In the genomic region with DNA sequence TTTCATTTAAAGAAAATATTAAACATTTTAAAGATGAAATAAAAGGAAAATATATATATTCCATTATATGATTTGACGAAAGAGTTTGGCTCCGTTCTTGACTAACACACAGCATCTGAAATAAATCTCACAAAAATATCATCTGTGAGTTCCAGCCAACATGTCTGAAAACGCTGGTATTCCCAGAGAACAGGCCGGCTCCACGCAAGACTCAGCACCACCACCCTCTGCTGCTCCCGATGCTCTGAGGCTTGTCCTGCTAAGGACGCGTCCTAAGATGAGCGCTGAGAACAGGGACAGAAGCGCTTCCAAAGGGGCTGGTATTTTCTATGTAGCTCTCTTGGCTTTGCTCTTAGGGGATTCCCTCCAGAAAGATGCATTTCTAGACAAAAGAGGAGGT, we compare ENCODE assay signal across 27 cellular contexts.
"Had no signal": no experiment of that assay in that cellular context is flagged by ENCODE, and none has a peak within 500 bp of the region (broad histone marks: within the 10 kb centered on the region; RNA-seq: fewer than 3 reads in every experiment).

No MANE protein-coding gene starts in this region.

- H3K36me3 ChIP-seq: stomach, suprapubic skin, thoracic aorta, thyroid gland, tibial artery, tibial nerve, transverse colon, upper lobe of left lung, uterus, vagina had no signal

- DNase-seq: stimulated activated CD4-positive, alpha-beta T cell treated with anti-CD3 and anti-CD28 coated beads, Interleukin-2, amount 100 ng/mL, for 48 hours; stimulated activated CD4-positive, alpha-beta T cell treated with anti-CD3 and anti-CD28 coated beads, Interleukin-4, amount 100 ng/mL, for 1 hour; stimulated activated CD4-positive, alpha-beta T cell treated with anti-CD3 and anti-CD28 coated beads, Interleukin-4, amount 100 ng/mL, for 24 hours; stimulated activated CD4-positive, alpha-beta T cell treated with anti-CD3 and anti-CD28 coated beads, Interleukin-4, amount 100 ng/mL, for 4 hours; stimulated activated CD8-positive, alpha-beta memory T cell treated with anti-CD3 and anti-CD28 coated beads, Interleukin-4, amount 100 ng/mL, for 48 hours; stimulated activated naive B cell treated with anti-CD40 and anti-IgM and Interleukin-4, amounts not matched to agents 10 μg/mL and 1 μg/mL and 100 μg/mL, for 72 hours; stimulated activated naive CD4-positive, alpha-beta T cell; stimulated activated naive CD4-positive, alpha-beta T cell treated with Interleukin-2 at 50 U/mL for 16 hours; stimulated activated naive CD8-positive, alpha-beta T cell treated with anti-CD3 and anti-CD28 coated beads, Interleukin-15, amount 100 ng/mL, for 72 hours; stimulated activated naive CD8-positive, alpha-beta T cell treated with anti-CD3 and anti-CD28 coated beads, Interleukin-15, Interleukin-2, amounts not matched to agents 100 U/mL and 50 U/mL, for 24 hours; stomach; substantia nigra; testis; thyroid gland; tibial artery; transverse colon; trophoblast cell; upper lobe of left lung; uterus had no signal

- H3K27ac ChIP-seq: stomach, suprapubic skin, testis, thoracic aorta, thyroid gland, tibial artery, tibial nerve, transverse colon, upper lobe of left lung, uterus, vagina had no signal

- H3K27ac Mint-ChIP-seq: stimulated activated effector memory CD8-positive, alpha-beta T cell treated with anti-CD3 and anti-CD28 coated beads, Interleukin-12 subunit alpha, Interleukin-12 subunit beta, amount 100 ng/mL, for 72 hours; stimulated activated memory B cell treated with anti-CD40 and anti-IgM and Interleukin-4, amounts not matched to agents 10 μg/mL and 1 μg/mL and 100 μg/mL, for 72 hours; stimulated activated naive B cell treated with anti-CD40 and anti-IgM and Interleukin-4, amounts not matched to agents 10 μg/mL and 1 μg/mL and 100 μg/mL, for 72 hours; stimulated activated naive CD8-positive, alpha-beta T cell treated with anti-CD3 and anti-CD28 coated beads, Interleukin-15, amount 100 ng/mL, for 72 hours; stimulated activated naive CD8-positive, alpha-beta T cell treated with anti-CD3 and anti-CD28 coated beads, Interleukin-15, Interleukin-2, amounts not matched to agents 100 ng/mL and 50 ng/mL, for 24 hours; type B pancreatic cell had no signal

- H3K36me3 Mint-ChIP-seq: stimulated activated effector memory CD8-positive, alpha-beta T cell treated with anti-CD3 and anti-CD28 coated beads, Interleukin-12 subunit alpha, Interleukin-12 subunit beta, amount 100 ng/mL, for 72 hours; stimulated activated memory B cell treated with anti-CD40 and anti-IgM and Interleukin-4, amounts not matched to agents 10 μg/mL and 1 μg/mL and 100 μg/mL, for 72 hours; stimulated activated naive B cell treated with anti-CD40 and anti-IgM and Interleukin-4, amounts not matched to agents 10 μg/mL and 1 μg/mL and 100 μg/mL, for 72 hours; type B pancreatic cell had no signal

- H3K4me1 ChIP-seq: suprapubic skin, testis, thyroid gland, uterus had no signal

- ATAC-seq: stimulated activated effector memory CD8-positive, alpha-beta T cell treated with anti-CD3 and anti-CD28 coated beads, Interleukin-12 subunit alpha, Interleukin-12 subunit beta, amount 100 ng/mL, for 72 hours; stimulated activated memory B cell treated with anti-CD40 and anti-IgM and Interleukin-4, amounts not matched to agents 10 μg/mL and 1 μg/mL and 100 μg/mL, for 72 hours; stimulated activated naive B cell treated with anti-CD40 and anti-IgM and Interleukin-4, amounts not matched to agents 10 μg/mL and 1 μg/mL and 100 μg/mL, for 72 hours; stimulated activated naive CD8-positive, alpha-beta T cell treated with anti-CD3 and anti-CD28 coated beads, Interleukin-15, amount 100 ng/mL, for 72 hours; stimulated activated naive CD8-positive, alpha-beta T cell treated with anti-CD3 and anti-CD28 coated beads, Interleukin-15, Interleukin-2, amounts not matched to agents 100 U/mL and 50 U/mL, for 24 hours had no signal

- H3K27me3 ChIP-seq: testis, thyroid gland, uterus, vagina had no signal

- H3K4me3 ChIP-seq: stomach, suprapubic skin, testis, thoracic aorta, thyroid gland, tibial artery, tibial nerve, transverse colon, upper lobe of left lung, uterus, vagina had no signal

- H3K9me3 Mint-ChIP-seq: stimulated activated effector memory CD8-positive, alpha-beta T cell treated with anti-CD3 and anti-CD28 coated beads, Interleukin-12 subunit alpha, Interleukin-12 subunit beta, amount 100 ng/mL, for 72 hours; stimulated activated memory B cell treated with anti-CD40 and anti-IgM and Interleukin-4, amounts not matched to agents 10 μg/mL and 1 μg/mL and 100 μg/mL, for 72 hours; stimulated activated naive B cell treated with anti-CD40 and anti-IgM and Interleukin-4, amounts not matched to agents 10 μg/mL and 1 μg/mL and 100 μg/mL, for 72 hours; stimulated activated naive CD8-positive, alpha-beta T cell treated with anti-CD3 and anti-CD28 coated beads, Interleukin-15, amount 100 ng/mL, for 72 hours; stimulated activated naive CD8-positive, alpha-beta T cell treated with anti-CD3 and anti-CD28 coated beads, Interleukin-15, Interleukin-2, amounts not matched to agents 100 ng/mL and 50 ng/mL, for 24 hours; type B pancreatic cell had no signal

- H3K9me3 ChIP-seq: stomach, suprapubic skin, testis, thoracic aorta, thyroid gland, tibial artery, tibial nerve, transverse colon, upper lobe of left lung, uterus, vagina had no signal
